1 cellular context compared by ENCODE assay signal in genomic region chr4:123505457-123506310, GRCh38.
TF ChIP-seq lines count a peak whose summit lies in the region.

No MANE protein-coding gene starts in this region.

TF ChIP-seq in HepG2, 621 proteins besides CTCF, POLR2A, EP300 and RAD21 (continued from another document and continues in another):
- TF ChIP-seq ATF2 (CRISPR knock-in tag; IDR thresholded peaks at IDR 0.05) (peak; percentile 75), PRPF4 (IDR thresholded peaks at IDR 0.05; ENCODE audit: low read depth, low read length, poor library complexity, severe bottlenecking) (no peak), NR2F1 (CRISPR knock-in tag; IDR thresholded peaks at IDR 0.05) (no peak; a peak in 1 of 4 replicates), KMT2A (CRISPR knock-in tag; IDR thresholded peaks at IDR 0.05) (peak; percentile 71; the same call in 1 of the 2 replicates), ZNF441 (CRISPR knock-in tag; IDR thresholded peaks at IDR 0.05; ENCODE audit: borderline replicate concordance) (peak; percentile 85), PBX2 (CRISPR knock-in tag; IDR thresholded peaks at IDR 0.05) (no peak), NFATC3 (CRISPR knock-in tag; IDR thresholded peaks at IDR 0.05) (no peak), SIX4 (CRISPR knock-in tag; IDR thresholded peaks at IDR 0.05) (peak; percentile 57), KDM4B (CRISPR knock-in tag; IDR thresholded peaks at IDR 0.05) (peak; percentile 71; the same call in 1 of the 2 replicates), ZNF841 (CRISPR knock-in tag; IDR thresholded peaks at IDR 0.05; ENCODE audit: borderline replicate concordance) (0 out of 2 replicates have a peak, but pooled peaks have one; percentile 53), ZNF180 (CRISPR knock-in tag; IDR thresholded peaks at IDR 0.05; ENCODE audit: borderline replicate concordance, low read depth) (no peak), SOX6 (IDR thresholded peaks at IDR 0.05) (no peak), SOX6 (CRISPR knock-in tag; IDR thresholded peaks at IDR 0.05) (peak; percentile 95), ZNF549 (CRISPR knock-in tag; IDR thresholded peaks at IDR 0.05) (no peak), ZNF616 (CRISPR knock-in tag; IDR thresholded peaks at IDR 0.05; ENCODE audit: low read depth) (peak; percentile 73; the same call in 1 of the 2 replicates), HOXA3 (CRISPR knock-in tag; IDR thresholded peaks at IDR 0.05) (peak; percentile 93), SPEN (CRISPR knock-in tag; IDR thresholded peaks at IDR 0.05; ENCODE audit: low read depth) (peak; percentile 91; the same call in 1 of the 2 replicates), CENPX (CRISPR knock-in tag; IDR thresholded peaks at IDR 0.05) (no peak), HOXA9 (CRISPR knock-in tag; IDR thresholded peaks at IDR 0.05; ENCODE audit: borderline replicate concordance) (peak; percentile 57; the same call in 1 of the 2 replicates), MIER3 (CRISPR knock-in tag; IDR thresholded peaks at IDR 0.05; ENCODE audit: borderline replicate concordance) (peak; percentile 75; the same call in 1 of the 2 replicates), RCOR2 (CRISPR knock-in tag; IDR thresholded peaks at IDR 0.05) (peak; percentile 74), ZNF264 (CRISPR knock-in tag; IDR thresholded peaks at IDR 0.05) (peak; percentile 69), ZNF512B (CRISPR knock-in tag; IDR thresholded peaks at IDR 0.05; ENCODE audit: borderline replicate concordance) (no peak; the same call in 1 of the 2 replicates), ZNF788 (CRISPR knock-in tag; IDR thresholded peaks at IDR 0.05; ENCODE audit: borderline replicate concordance) (peak; percentile 94), ELF3 (CRISPR knock-in tag; IDR thresholded peaks at IDR 0.05) (peak; percentile 87), ARHGAP35 (CRISPR knock-in tag; IDR thresholded peaks at IDR 0.05; ENCODE audit: borderline replicate concordance) (peak; percentile 56; the same call in 1 of the 2 replicates), ZNF275 (CRISPR knock-in tag; IDR thresholded peaks at IDR 0.05; ENCODE audit: borderline replicate concordance) (no peak), KDM2A (CRISPR knock-in tag; IDR thresholded peaks at IDR 0.05; ENCODE audit: borderline replicate concordance, low read depth) (peak; percentile 87), ZNF772 (CRISPR knock-in tag; IDR thresholded peaks at IDR 0.05) (peak; percentile 89), AHR (CRISPR knock-in tag; IDR thresholded peaks at IDR 0.05) (peak; percentile 27; the same call in 1 of the 2 replicates), ATF4 (CRISPR knock-in tag; IDR thresholded peaks at IDR 0.05) (peak in 1 of 2 experiments; percentile 81; a peak in 2 of 4 replicates), ZNF276 (CRISPR knock-in tag; IDR thresholded peaks at IDR 0.05; ENCODE audit: low read depth) (peak; percentile 84; the same call in 1 of the 2 replicates), SOX5 (CRISPR knock-in tag; IDR thresholded peaks at IDR 0.05; ENCODE audit: borderline replicate concordance) (peak; percentile 95), NR2F6 (IDR thresholded peaks at IDR 0.05) (peak; percentile 36; the same call in 1 of the 2 replicates), NR2F6 (CRISPR knock-in tag; IDR thresholded peaks at IDR 0.05) (peak; percentile 72), GABPB1 (CRISPR knock-in tag; IDR thresholded peaks at IDR 0.05) (peak; percentile 79), HOXD1 (CRISPR knock-in tag; IDR thresholded peaks at IDR 0.05) (peak; percentile 73; the same call in 1 of the 2 replicates), ZNF253 (CRISPR knock-in tag; IDR thresholded peaks at IDR 0.05; ENCODE audit: borderline replicate concordance) (peak; percentile 30; the same call in 1 of the 2 replicates), WIZ (CRISPR knock-in tag; IDR thresholded peaks at IDR 0.05) (peak; percentile 88; the same call in 1 of the 2 replicates), ZNF225 (CRISPR knock-in tag; IDR thresholded peaks at IDR 0.05) (peak; percentile 41; the same call in 1 of the 2 replicates), TP53 (CRISPR knock-in tag; conservative IDR thresholded peaks at IDR 0.05) (no peak)
- TF ChIP-seq, protein P1, sequence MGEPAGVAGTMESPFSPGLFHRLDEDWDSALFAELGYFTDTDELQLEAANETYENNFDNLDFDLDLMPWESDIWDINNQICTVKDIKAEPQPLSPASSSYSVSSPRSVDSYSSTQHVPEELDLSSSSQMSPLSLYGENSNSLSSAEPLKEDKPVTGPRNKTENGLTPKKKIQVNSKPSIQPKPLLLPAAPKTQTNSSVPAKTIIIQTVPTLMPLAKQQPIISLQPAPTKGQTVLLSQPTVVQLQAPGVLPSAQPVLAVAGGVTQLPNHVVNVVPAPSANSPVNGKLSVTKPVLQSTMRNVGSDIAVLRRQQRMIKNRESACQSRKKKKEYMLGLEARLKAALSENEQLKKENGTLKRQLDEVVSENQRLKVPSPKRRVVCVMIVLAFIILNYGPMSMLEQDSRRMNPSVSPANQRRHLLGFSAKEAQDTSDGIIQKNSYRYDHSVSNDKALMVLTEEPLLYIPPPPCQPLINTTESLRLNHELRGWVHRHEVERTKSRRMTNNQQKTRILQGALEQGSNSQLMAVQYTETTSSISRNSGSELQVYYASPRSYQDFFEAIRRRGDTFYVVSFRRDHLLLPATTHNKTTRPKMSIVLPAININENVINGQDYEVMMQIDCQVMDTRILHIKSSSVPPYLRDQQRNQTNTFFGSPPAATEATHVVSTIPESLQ (CRISPR knock-in tag; conservative IDR thresholded peaks at IDR 0.05), result 0 out of 2 replicates have a peak, but pooled peaks have one; percentile 60
- TF ChIP-seq, protein P2, sequence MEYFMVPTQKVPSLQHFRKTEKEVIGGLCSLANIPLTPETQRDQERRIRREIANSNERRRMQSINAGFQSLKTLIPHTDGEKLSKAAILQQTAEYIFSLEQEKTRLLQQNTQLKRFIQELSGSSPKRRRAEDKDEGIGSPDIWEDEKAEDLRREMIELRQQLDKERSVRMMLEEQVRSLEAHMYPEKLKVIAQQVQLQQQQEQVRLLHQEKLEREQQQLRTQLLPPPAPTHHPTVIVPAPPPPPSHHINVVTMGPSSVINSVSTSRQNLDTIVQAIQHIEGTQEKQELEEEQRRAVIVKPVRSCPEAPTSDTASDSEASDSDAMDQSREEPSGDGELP (IDR thresholded peaks at IDR 0.05; ENCODE audit: borderline replicate concordance, low read depth), result peak; percentile 69; the same call in 1 of the 2 replicates
- TF ChIP-seq, protein P3, sequence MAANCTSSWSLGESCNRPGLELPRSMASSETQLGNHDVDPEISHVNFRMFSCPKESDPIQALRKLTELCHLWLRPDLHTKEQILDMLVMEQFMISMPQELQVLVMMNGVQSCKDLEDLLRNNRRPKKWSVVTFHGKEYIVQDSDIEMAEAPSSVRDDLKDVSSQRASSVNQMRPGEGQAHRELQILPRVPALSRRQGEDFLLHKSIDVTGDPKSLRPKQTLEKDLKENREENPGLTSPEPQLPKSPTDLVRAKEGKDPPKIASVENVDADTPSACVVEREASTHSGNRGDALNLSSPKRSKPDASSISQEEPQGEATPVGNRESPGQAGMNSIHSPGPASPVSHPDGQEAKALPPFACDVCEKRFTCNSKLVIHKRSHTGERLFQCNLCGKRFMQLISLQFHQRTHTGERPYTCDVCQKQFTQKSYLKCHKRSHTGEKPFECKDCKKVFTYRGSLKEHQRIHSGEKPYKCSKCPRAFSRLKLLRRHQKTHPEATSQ (CRISPR knock-in tag; IDR thresholded peaks at IDR 0.05; ENCODE audit: borderline replicate concordance), result peak; percentile 71; the same call in 1 of the 2 replicates
